Comparison of ENCODE assay signal across 15 cellular contexts in genomic region chr6:40187654-40188053, GRCh38.
A peak's percentile ranks its signal among the peaks of the same experiment; 100 is the strongest.
DNase-seq lines count a peak whose midpoint lies in the region; ATAC-seq, FAIRE-seq and TF ChIP-seq lines count a peak whose summit lies in the region.
"Had no signal": no experiment of that assay in that cellular context is flagged by ENCODE, and none has a peak within 500 bp of the region (broad histone marks: within the 10 kb centered on the region; RNA-seq: fewer than 3 reads in every experiment).

No MANE protein-coding gene starts in this region.

- POLR2A ChIA-PET in H1 (lab: Charles Lee; ENCODE audit: partially characterized antibody), result interaction anchor here (1.3 kb wide), 1 partner anchor 9 kb away, joined by 5 read pairs; no protein-coding TSS in a partner anchor

- H3K56ac ChIP-seq in H1 (replicated peaks; ENCODE audit: insufficient read length, low read depth, low read length), result no peak overlapping the region

- TF ChIP-seq RAD21 in H1 (IDR thresholded peaks at IDR 0.05 in 1 of 2, conservative IDR thresholded peaks at IDR 0.05 in 1 of 2; ENCODE audit: low read depth in 2 of 2, low read length in 2 of 2), result no peak

- CTCF ChIA-PET in H1 (lab: Charles Lee; ENCODE audit: partially characterized antibody), result interaction anchor here (0.6 kb wide), 1 partner anchor 987 kb away, joined by 3 read pairs; no protein-coding TSS in a partner anchor

- H3K9me3 ChIP-seq in H1 (ENCODE audit: insufficient read depth in 2 of 2, low read depth in 1 of 2, low read length in 1 of 2) (no peaks in the 10 kb centered on the region), heart left ventricle (peaks cover 0 to 19% (median 11%) of the 10 kb centered on the region in 12 donors)

- intact Hi-C loops in heart left ventricle (cut with DNase I), result no loop called here
- intact Hi-C loops in left colon (cut with DNase I, micrococcal nuclease), result no loop called here

- no peaks in the 10 kb centered on the region for H3K79me2 ChIP-seq in H1 (ENCODE audit: control insufficient read depth in 1 of 2, insufficient read depth in 2 of 2, low read length in 2 of 2)

- no peaks in the 10 kb centered on the region for H3K36me3 ChIP-seq in H1 (ENCODE audit: control insufficient read depth in 2 of 4, insufficient read depth in 4 of 4, low read length in 3 of 4)
- no peaks in the 10 kb centered on the region for H3K36me3 ChIP-seq in heart left ventricle

- H2BK12ac ChIP-seq in H1 (ENCODE audit: low read depth, low read length), result no peak overlapping the region

- H3K27me3 ChIP-seq in H1 (replicated peaks in 1 of 4; ENCODE audit: control insufficient read depth in 3 of 4, extremely low read depth in 1 of 4, insufficient read depth in 3 of 4, low read length in 3 of 4) (no peaks in the 10 kb centered on the region), heart left ventricle (peaks cover 0 to 7% (median 0%) of the 10 kb centered on the region in 9 donors)

- ATAC-seq in heart left ventricle, result no peak
- ATAC-seq in left colon, result no peak

- no peak overlapping the region for H3K23ac ChIP-seq in H1 (ENCODE audit: insufficient read length)

- peak overlapping the region; percentile 27; the same call in 1 of the 2 replicates for H2BK5ac ChIP-seq in H1 (ENCODE audit: low read depth, low read length)

- no peak overlapping the region for H3K18ac ChIP-seq in H1 (ENCODE audit: extremely low read depth, low read length)

- H4K5ac ChIP-seq in H1 (ENCODE audit: insufficient read length, low read depth, low read length), result no peak overlapping the region

- H3K4ac ChIP-seq in H1 (replicated peaks; ENCODE audit: insufficient read length, low read depth, low read length), result no peak overlapping the region

- FAIRE-seq in H1 (lab: Jason Lieb, UNC), result peak; percentile 24
- FAIRE-seq in RCC 7860 (lab: Jason Lieb, UNC), result no peak
- FAIRE-seq: H54 had no signal

- no peaks in the 10 kb centered on the region for H3K79me1 ChIP-seq in H1 (ENCODE audit: low read depth, low read length)

- no peak overlapping the region for H3K14ac ChIP-seq in H1 (ENCODE audit: insufficient read length)

- H3K27ac ChIP-seq in H1 (ENCODE audit: low read depth, low read length) (no peak overlapping the region), heart left ventricle (no peak overlapping the region)

- no peak for TF ChIP-seq EP300 in H1 (IDR thresholded peaks at IDR 0.05; ENCODE audit: borderline replicate concordance in 1 of 2, low read depth in 2 of 2, low read length in 2 of 2)

- no peaks in the 10 kb centered on the region for H4K20me1 ChIP-seq in H1 (replicated peaks in 1 of 2; ENCODE audit: control insufficient read depth in 1 of 2, insufficient read depth in 2 of 2, low read length in 2 of 2)

- peak; percentile 26 for DNase-seq in activated CD8-positive, alpha-beta memory T cell treated with anti-CD3 and anti-CD28 coated beads for 24 hours
- no peak for DNase-seq in activated CD8-positive, alpha-beta memory T cell treated with anti-CD3 and anti-CD28 coated beads, Interleukin-2, amount 50 U/mL, for 48 hours
- DNase-seq in NCI-H69 (lab: John Stamatoyannopoulos, UW) (peak; percentile 97), H1 (ENCODE audit: low read depth in 1 of 2, low spot score in 2 of 2) (no peak), RCC 7860 (ENCODE audit: low spot score) (no peak), heart left ventricle (no peak), NCI-H82 (lab: John Stamatoyannopoulos, UW) (no peak), left colon (no peak)
- DNase-seq: ACHN; C1 segment of cervical spinal cord; Caco-2; CD4-positive, alpha-beta memory T cell; DMS53; GF-D8 had no signal

- no peak overlapping the region for H4K91ac ChIP-seq in H1 (replicated peaks; ENCODE audit: insufficient read length, low read length)

- H3K4me2 ChIP-seq in H1 (ENCODE audit: insufficient read depth in 1 of 2, low read depth in 2 of 2, low read length in 2 of 2), result no peak overlapping the region

- TF ChIP-seq CTCF in H1 (IDR thresholded peaks at IDR 0.05; ENCODE audit: control extremely low read depth in 1 of 3, insufficient read depth in 1 of 3, low read depth in 1 of 3, low read length in 3 of 3) (no peak), heart left ventricle (IDR thresholded peaks at IDR 0.05) (no peak)

- H3K4me3 ChIP-seq in H1 (ENCODE audit: extremely low read depth in 1 of 4, insufficient read depth in 2 of 4, low read depth in 3 of 4, low read length in 4 of 4) (no peak overlapping the region), heart left ventricle (no peak overlapping the region)

- peak overlapping the region; percentile 68; the same call in 1 of the 2 replicates for H2BK20ac ChIP-seq in H1 (ENCODE audit: low read length)

- no peak overlapping the region for H2BK120ac ChIP-seq in H1 (replicated peaks; ENCODE audit: low read depth, low read length)

- TF ChIP-seq POLR2A in H1 (IDR thresholded peaks at IDR 0.05; ENCODE audit: control extremely low read depth in 1 of 2, low read depth in 2 of 2, low read length in 2 of 2) (no peak), heart left ventricle (IDR thresholded peaks at IDR 0.05) (no peak)

- WGBS in H1 (ENCODE audit: extremely low coverage in 1 of 2, insufficient coverage in 1 of 2, insufficient read length in 1 of 2, insufficient replicate concordance in 2 of 2, low coverage in 1 of 2, low lambda C conversion rate in 2 of 2, missing lambda C conversion rate in 1 of 2), 2 experiments, result 88% methylated on average over 4 of the region's 4 CpGs; no CpG with 5 or more reads in 1 of the 2 experiments
- 52 to 78% (median 67%) methylated on average over 4 of the region's 4 CpGs for WGBS in heart left ventricle, 4 donors

- H3K9ac ChIP-seq in H1 (replicated peaks in 1 of 4; ENCODE audit: extremely low read depth in 1 of 4, low read depth in 3 of 4, low read length in 3 of 4), result no peak overlapping the region

- H2BK15ac ChIP-seq in H1 (ENCODE audit: low read length), result no peak overlapping the region

- no peak overlapping the region; the same call in 1 of the 2 replicates for H2AK5ac ChIP-seq in H1 (ENCODE audit: low read depth, low read length)

- H2AFZ ChIP-seq in H1 (ENCODE audit: low read length), result no peak overlapping the region

- H3K4me1 ChIP-seq in H1 (replicated peaks in 1 of 4; ENCODE audit: control insufficient read depth in 3 of 4, insufficient read depth in 4 of 4, low read length in 3 of 4), result peaks cover 0 to 10% (median 4%) of the 10 kb centered on the region in 4 experiments; a peak in 5 of 7 replicates
- no peaks in the 10 kb centered on the region for H3K4me1 ChIP-seq in heart left ventricle
- H3K4me1 ChIP-seq: Caco-2 had no signal

- H3K23me2 ChIP-seq in H1 (ENCODE audit: low read depth, low read length), result no peaks in the 10 kb centered on the region

- no peak overlapping the region for H4K8ac ChIP-seq in H1 (ENCODE audit: extremely low read depth, insufficient read depth, low read length)

TF ChIP-seq in H1, 55 proteins besides CTCF, POLR2A, EP300 and RAD21:
- no peak for TF ChIP-seq CBX5 (IDR thresholded peaks at IDR 0.05; ENCODE audit: low read depth, low read length)
- TF ChIP-seq MAFK (IDR thresholded peaks at IDR 0.05; ENCODE audit: low read depth, low read length), result no peak
- no peak for TF ChIP-seq JUND (IDR thresholded peaks at IDR 0.05; ENCODE audit: low read length)
- TF ChIP-seq SRF (IDR thresholded peaks at IDR 0.05; ENCODE audit: low read depth, low read length), result no peak
- TF ChIP-seq SIN3A (conservative IDR thresholded peaks at IDR 0.05 in 1 of 2, IDR thresholded peaks at IDR 0.05 in 1 of 2; ENCODE audit: low read depth in 1 of 2, low read length in 2 of 2), result no peak
- no peak for TF ChIP-seq POU5F1 (IDR thresholded peaks at IDR 0.05; ENCODE audit: low read depth, low read length)
- TF ChIP-seq KDM5A (IDR thresholded peaks at IDR 0.05; ENCODE audit: low read length), result no peak
- TF ChIP-seq CBX8 (IDR thresholded peaks at IDR 0.05; ENCODE audit: borderline replicate concordance, low read depth, low read length), result no peak
- TF ChIP-seq USF2 (IDR thresholded peaks at IDR 0.05; ENCODE audit: low read length), result no peak
- no peak for TF ChIP-seq ASH2L (IDR thresholded peaks at IDR 0.05; ENCODE audit: low read length)
- TF ChIP-seq ZNF274 (IDR thresholded peaks at IDR 0.05; ENCODE audit: borderline replicate concordance, extremely low read depth, low read length), result no peak
- no peak for TF ChIP-seq HDAC2 (IDR thresholded peaks at IDR 0.05; ENCODE audit: borderline replicate concordance in 1 of 2, low read depth in 2 of 2, low read length in 2 of 2)
- no peak for TF ChIP-seq SUZ12 (IDR thresholded peaks at IDR 0.05; ENCODE audit: low read length)

Comparison
In these comparisons a context has a peak if more than half of its experiments do, and no peak if none do; other contexts are left out.
1. DNase-seq: peak in activated CD8-positive, alpha-beta memory T cell treated with anti-CD3 and anti-CD28 coated beads for 24 hours (single experiment) and NCI-H69 (single experiment); none in activated CD8-positive, alpha-beta memory T cell treated with anti-CD3 and anti-CD28 coated beads, Interleukin-2, amount 50 U/mL, for 48 hours (single experiment), H1 (0 of 2), RCC 7860 (single experiment), heart left ventricle (0 of 5), NCI-H82 (single experiment) and left colon (0 of 2).